8 cellular contexts compared by ENCODE assay signal in genomic region chr1:174769961-174770549, GRCh38.
A peak's percentile ranks its signal among the peaks of the same experiment; 100 is the strongest.
DNase-seq lines count a peak whose midpoint lies in the region; ATAC-seq and TF ChIP-seq lines count a peak whose summit lies in the region.

No MANE protein-coding gene starts in this region.

- H3K4me1 ChIP-seq in HEK293 (ENCODE audit: control insufficient read depth, insufficient read depth, low read length) (no peaks in the 10 kb centered on the region), right lobe of liver (peaks cover 0 to 22% (median 8%) of the 10 kb centered on the region in 4 donors)

- TF ChIP-seq CTCF in HEK293 (tag by site-specific recombination; IDR thresholded peaks at IDR 0.05) = peak; percentile 60
- peak; percentile 75 to 82 (median 76) for TF ChIP-seq CTCF in right lobe of liver (IDR thresholded peaks at IDR 0.05)

- H3K9me3 ChIP-seq in HEK293 (ENCODE audit: control insufficient read depth, insufficient read depth, low read depth, low read length) (no peaks in the 10 kb centered on the region), right lobe of liver (no peaks in the 10 kb centered on the region)

- H3K27me3 ChIP-seq in right lobe of liver = no peaks in the 10 kb centered on the region

- CTCF ChIA-PET in HEK293 (lab: Yijun Ruan, JAX) = interaction anchor here (0.6 to 2.3 kb wide), 14 partner anchors 16 to 1367 kb away, joined by 3 to 19 read pairs (median 3); partner anchors contain the start of gene CACYBP

- H3K4me3 ChIP-seq in HEK293 (ENCODE audit: low read depth, low read length) = no peak overlapping the region
- no peak overlapping the region for H3K4me3 ChIP-seq in right lobe of liver

- H3K36me3 ChIP-seq in HEK293 (ENCODE audit: control insufficient read depth in 2 of 2, insufficient read depth in 1 of 2, low read length in 2 of 2) (no peaks in the 10 kb centered on the region), right lobe of liver (no peaks in the 10 kb centered on the region)

- no peak overlapping the region for H3K4me3 Mint-ChIP-seq in central memory CD8-positive, alpha-beta T cell

- H3K9me3 Mint-ChIP-seq in central memory CD8-positive, alpha-beta T cell = no peaks in the 10 kb centered on the region

- no peak overlapping the region for H3K27ac ChIP-seq in HEK293 (ENCODE audit: extremely low read depth, low read depth, low read length)
- no peak overlapping the region for H3K27ac ChIP-seq in right lobe of liver

- no peaks in the 10 kb centered on the region for H3K27me3 Mint-ChIP-seq in central memory CD8-positive, alpha-beta T cell

- H3K4me1 Mint-ChIP-seq in central memory CD8-positive, alpha-beta T cell = no peaks in the 10 kb centered on the region

- TF ChIP-seq POLR2A in right lobe of liver (IDR thresholded peaks at IDR 0.05) = no peak

- H3K27ac Mint-ChIP-seq in central memory CD8-positive, alpha-beta T cell (ENCODE audit: low read depth) = peak overlapping the region; percentile 40

- DNase-seq in COLO668 (lab: John Stamatoyannopoulos, UW; ENCODE audit: unreplicated experiment) = peak; percentile 21
- DNase-seq in NCI-H774 (lab: John Stamatoyannopoulos, UW) = peak; percentile 39
- DNase-seq in central memory CD8-positive, alpha-beta T cell (ENCODE audit: low spot score in 2 of 2) = no peak
- no peak for DNase-seq in right lobe of liver
- DNase-seq in activated effector memory CD4-positive, alpha-beta T cell treated with anti-CD3 and anti-CD28 coated beads, Interleukin-2, amount 50 U/mL, for 16 hours = no peak
- DNase-seq in T-helper 9 cell = no peak

- POLR2A ChIA-PET in HEK293 (lab: Yijun Ruan, JAX) = no interaction called here

- ATAC-seq in central memory CD8-positive, alpha-beta T cell (replicated peaks; ENCODE audit: extremely low read depth, poor library complexity, severe bottlenecking) = no peak
- ATAC-seq in right lobe of liver = peak; percentile 49 to 61 (median 56)
- ATAC-seq in HG03175 (IDR thresholded peaks at IDR 0.05; ENCODE audit: unreplicated experiment) = no peak

- intact Hi-C loops in right lobe of liver (cut with DNase I) = loop anchor here in 1 of 2 donors (5.0 kb wide), 1 partner anchor 227 kb away; the partner anchor contains the start of gene CACYBP

- peaks cover 4% of the 10 kb centered on the region for H3K36me3 Mint-ChIP-seq in central memory CD8-positive, alpha-beta T cell (ENCODE audit: insufficient read depth)

TF ChIP-seq in HEK293, 187 proteins besides CTCF, POLR2A, EP300 and RAD21:
- TF ChIP-seq ZNF654 (tag by site-specific recombination; IDR thresholded peaks at IDR 0.05; ENCODE audit: low read depth) = peak; percentile 92
- TF ChIP-seq HOXD13 (CRISPR knock-in tag; IDR thresholded peaks at IDR 0.05; ENCODE audit: borderline replicate concordance) = no peak
- no peak for TF ChIP-seq GLIS1 (tag by site-specific recombination; IDR thresholded peaks at IDR 0.05)
- TF ChIP-seq ZNF10 (tag by site-specific recombination; IDR thresholded peaks at IDR 0.05) = no peak
- no peak for TF ChIP-seq AEBP2 (tag by site-specific recombination; IDR thresholded peaks at IDR 0.05; ENCODE audit: borderline replicate concordance)
- no peak for TF ChIP-seq EGR2 (tag by site-specific recombination; IDR thresholded peaks at IDR 0.05; ENCODE audit: low read depth)
- TF ChIP-seq ZNF660 (tag by site-specific recombination; IDR thresholded peaks at IDR 0.05) = 0 out of 2 replicates have a peak, but pooled peaks have one; percentile 46
- no peak for TF ChIP-seq ZNF132 (tag by site-specific recombination; IDR thresholded peaks at IDR 0.05; ENCODE audit: borderline replicate concordance)
- TF ChIP-seq ZSCAN16 (tag by site-specific recombination; IDR thresholded peaks at IDR 0.05) = no peak
- TF ChIP-seq ZNF223 (tag by site-specific recombination; IDR thresholded peaks at IDR 0.05) = no peak
- TF ChIP-seq ZBTB10 (tag by site-specific recombination; IDR thresholded peaks at IDR 0.05) = no peak
- TF ChIP-seq ZNF548 (tag by site-specific recombination; IDR thresholded peaks at IDR 0.05) = no peak
- peak; percentile 81 for TF ChIP-seq ZNF362 (tag by site-specific recombination; IDR thresholded peaks at IDR 0.05)
- 0 out of 2 replicates have a peak, but pooled peaks have one; percentile 16 for TF ChIP-seq ZEB2 (tag by site-specific recombination; IDR thresholded peaks at IDR 0.05)
- TF ChIP-seq SCRT1 (tag by site-specific recombination; IDR thresholded peaks at IDR 0.05; ENCODE audit: borderline replicate concordance) = no peak

Comparison
In these comparisons a context has a peak if more than half of its experiments do, and no peak if none do; other contexts are left out.
1. DNase-seq: peak in COLO668 (single experiment) and NCI-H774 (single experiment); none in central memory CD8-positive, alpha-beta T cell (0 of 2), right lobe of liver (0 of 3), activated effector memory CD4-positive, alpha-beta T cell treated with anti-CD3 and anti-CD28 coated beads, Interleukin-2, amount 50 U/mL, for 16 hours (single experiment) and T-helper 9 cell (single experiment).
2. ATAC-seq: peak in right lobe of liver (4 of 4); none in central memory CD8-positive, alpha-beta T cell (single experiment) and HG03175 (single experiment).